ENCODE assay signal across 17 cellular contexts in genomic region chr22:38196791-38197429, GRCh38. TPM values are rescaled to one million over a fixed set of nuclear protein-coding genes. Genes with fewer than 3 reads are reported as not detected.
A peak's percentile ranks its signal among the peaks of the same experiment; 100 is the strongest.
DNase-seq lines count a peak whose midpoint lies in the region; ATAC-seq, FAIRE-seq and TF ChIP-seq lines count a peak whose summit lies in the region.
"Had no signal": no experiment of that assay in that cellular context is flagged by ENCODE, and none has a peak within 500 bp of the region (broad histone marks: within the 10 kb centered on the region; RNA-seq: fewer than 3 reads in every experiment).

No MANE protein-coding gene starts in this region.

- 20 to 51% (median 38%) methylated on average over 18 to 19 of the region's 19 CpGs for WGBS in small intestine, 3 donors

- CTCF ChIA-PET in HEK293T (lab: Yijun Ruan, JAX) = interaction anchor here (0.6 kb wide), 2 partner anchors 15 to 107 kb away, joined by 4 to 6 read pairs; no protein-coding TSS in a partner anchor

- H3K27me3 ChIP-seq in colonic mucosa = no peaks in the 10 kb centered on the region
- H3K27me3 ChIP-seq in small intestine (ENCODE audit: control insufficient read depth in 2 of 2, insufficient read depth in 2 of 2, low read length in 2 of 2) = no peaks in the 10 kb centered on the region
- H3K27me3 ChIP-seq: breast epithelium had no signal

- POLR2A ChIA-PET in HEK293T (lab: Yijun Ruan, JAX) = interaction anchor here (0.5 to 0.8 kb wide), 2 partner anchors 14 to 16 kb away, joined by 3 read pairs; no protein-coding TSS in a partner anchor

- H3K27ac ChIP-seq in colonic mucosa (no peak overlapping the region), small intestine (ENCODE audit: low read depth in 1 of 2, low read length in 1 of 2) (no peak overlapping the region)
- H3K27ac ChIP-seq: breast epithelium, psoas muscle had no signal

- TF ChIP-seq CTCF in colonic mucosa (IDR thresholded peaks at IDR 0.05) = no peak

- no peaks in the 10 kb centered on the region for H3K9me3 ChIP-seq in colonic mucosa
- H3K9me3 ChIP-seq in small intestine (ENCODE audit: control insufficient read depth, low read depth) = no peaks in the 10 kb centered on the region
- H3K9me3 ChIP-seq: breast epithelium, psoas muscle had no signal

- ATAC-seq in Right ventricle myocardium superior (ENCODE audit: poor library complexity) (no peak), Right ventricle myocardium inferior (no peak), HG02973 (IDR thresholded peaks at IDR 0.05; ENCODE audit: unreplicated experiment) (no peak)
- ATAC-seq: activated naive CD8-positive, alpha-beta T cell treated with anti-CD3 and anti-CD28 coated beads, Interleukin-2, amount 50 U/mL, for 24 hours; psoas muscle had no signal

- H3K36me3 ChIP-seq in colonic mucosa (no peaks in the 10 kb centered on the region), small intestine (ENCODE audit: control insufficient read depth in 2 of 2, insufficient read depth in 2 of 2, low read length in 2 of 2) (no peaks in the 10 kb centered on the region)
- H3K36me3 ChIP-seq: breast epithelium had no signal

- no peak for FAIRE-seq in small intestine (lab: Jason Lieb, UNC)

- H3K9ac ChIP-seq in colonic mucosa (ENCODE audit: low read depth in 2 of 2, low read length in 2 of 2) = peak overlapping the region in 1 of 2 donors; percentile 46

- H3K4me3 ChIP-seq in colonic mucosa = no peak overlapping the region
- H3K4me3 ChIP-seq in small intestine (ENCODE audit: low read depth in 1 of 2, low read length in 2 of 2) = no peak overlapping the region
- H3K4me3 ChIP-seq: breast epithelium, psoas muscle had no signal

- H3K4me1 ChIP-seq in colonic mucosa (no peaks in the 10 kb centered on the region), small intestine (ENCODE audit: control insufficient read depth in 2 of 2, insufficient read depth in 1 of 2, low read depth in 1 of 2, low read length in 1 of 2) (no peaks in the 10 kb centered on the region)
- H3K4me1 ChIP-seq: breast epithelium had no signal

- intact Hi-C loops in Right ventricle myocardium superior (cut with DNase I) = no loop called here
- intact Hi-C loops in Right ventricle myocardium inferior (cut with DNase I) = no loop called here
- intact Hi-C loops in colonic mucosa (cut with DNase I) = no loop called here

- DNase-seq in Right ventricle myocardium superior (peak; percentile 63), Right ventricle myocardium inferior (ENCODE audit: missing footprints) (no peak), HEK293T (ENCODE audit: extremely low spot score) (no peak), colonic mucosa (peak; percentile 54), small intestine (peak; percentile 63), NK-92 (lab: John Stamatoyannopoulos, UW; ENCODE audit: unreplicated experiment) (no peak)
- no peak for DNase-seq in effector CD4-positive, alpha-beta T cell
- DNase-seq: activated CD4-positive, alpha-beta T cell treated with anti-CD3 and anti-CD28 coated beads, Interleukin-2, amount 50 U/mL, for 1 hour; activated CD8-positive, alpha-beta memory T cell treated with anti-CD3 and anti-CD28 coated beads, Interleukin-2, amount 50 U/mL, for 4 hours; activated naive CD8-positive, alpha-beta T cell treated with anti-CD3 and anti-CD28 coated beads, Interleukin-2, amount 50 U/mL, for 24 hours; CD4-positive, alpha-beta T cell; foreskin melanocyte; kidney glomerular epithelial cell; psoas muscle; SIG-M5 had no signal

TF ChIP-seq in HEK293T, 16 proteins besides CTCF, POLR2A, EP300 and RAD21:
- no peak for TF ChIP-seq BHLHE40 (IDR thresholded peaks at IDR 0.05; ENCODE audit: borderline replicate concordance)
- peak; percentile 61 for TF ChIP-seq ZNF384 (IDR thresholded peaks at IDR 0.05)

RNA-seq across cellular contexts. Expression of gene MAFF, which starts 4.9 kb away (rescaled TPM):
- total RNA-seq in Right ventricle myocardium superior (4.2 TPM), Right ventricle myocardium inferior (4.7 TPM), colonic mucosa (10 to 100 TPM in 1 of 2 donors, 1 to 10 TPM in 1; 5.2 to 41.7 TPM)
- 10 to 100 TPM in 2 of 3 donors, 1 to 10 TPM in 1; 9.6 to 26.5 (median 17.2) TPM for polyA plus RNA-seq in small intestine

RNA-seq across cellular contexts. Expression of gene PLA2G6, which starts 15.3 kb away (rescaled TPM):
- total RNA-seq in Right ventricle myocardium superior (12.0 TPM), Right ventricle myocardium inferior (11.4 TPM), colonic mucosa (10 to 100 TPM; 24.1 to 38.5 TPM)
- 10 to 100 TPM; 13.8 to 27.1 (median 21.6) TPM for polyA plus RNA-seq in small intestine

Comparison
In these comparisons a context has a peak if more than half of its experiments do, and no peak if none do; other contexts are left out.
1. DNase-seq: peak in Right ventricle myocardium superior (single experiment), colonic mucosa (single experiment) and small intestine (single experiment); none in Right ventricle myocardium inferior (single experiment), HEK293T (single experiment), NK-92 (single experiment) and effector CD4-positive, alpha-beta T cell (single experiment).